In genomic region chr9:67605113-67605512, GRCh38 we compare ENCODE assay signal across 1 cellular context.
DNase-seq lines count a peak whose midpoint lies in the region; TF ChIP-seq lines count a peak whose summit lies in the region.
"Not testable (repeated sequence)": the region's sequence is repeated elsewhere in the genome, so short reads cannot be mapped to it uniquely, and the experiment has no call there.

No MANE protein-coding gene starts in this region.

- DNase-seq in spleen = peak; percentile 70

- not testable (repeated sequence) for H3K4me1 ChIP-seq in spleen

- not testable (repeated sequence) for H3K36me3 ChIP-seq in spleen

- intact Hi-C loops in spleen (cut with DNase I; ENCODE audit: low total_unique reads) = not testable (repeated sequence)

- TF ChIP-seq POLR2A in spleen (IDR thresholded peaks at IDR 0.05) = not testable (repeated sequence)

- not testable (repeated sequence) for TF ChIP-seq CTCF in spleen (IDR thresholded peaks at IDR 0.05 in 8 of 11, conservative IDR thresholded peaks at IDR 0.05 in 3 of 11)

- not testable (repeated sequence) for H3K27ac ChIP-seq in spleen

- 92% methylated on average over 7 of the region's 9 CpGs; no CpG with 5 or more reads in 4 of the 5 donors for whole genome bisulfite sequencing in spleen, 5 donors

- not testable (repeated sequence) for H3K27me3 ChIP-seq in spleen (replicated peaks in 1 of 7)

- not testable (repeated sequence) for H3K9me3 ChIP-seq in spleen

- not testable (repeated sequence) for H3K4me3 ChIP-seq in spleen
